In genomic region chr2:114039681-114040080, GRCh38 we compare ENCODE assay signal across 32 cellular contexts.
"Had no signal": no experiment of that assay in that cellular context is flagged by ENCODE, and none has a peak within 500 bp of the region (broad histone marks: within the 10 kb centered on the region; RNA-seq: fewer than 3 reads in every experiment).

No MANE protein-coding gene starts in this region.

- H3K36me3 Mint-ChIP-seq: activated CD4-positive, alpha-beta memory T cell treated with anti-CD3 and anti-CD28 coated beads for 36 hours; activated naive CD4-positive, alpha-beta T cell treated with anti-CD3 and anti-CD28 coated beads, Interleukin-2, amount 50 U/mL, for 72 hours had no signal

- H3K4me3 Mint-ChIP-seq: activated B cell treated with CpG ODN at 0.5 μM for 24 hours; activated CD4-positive, alpha-beta memory T cell treated with anti-CD3 and anti-CD28 coated beads for 36 hours; activated naive CD4-positive, alpha-beta T cell treated with anti-CD3 and anti-CD28 coated beads for 36 hours; activated T-cell treated with anti-CD3 and anti-CD28 coated beads, Interleukin-2, amount 50 U/mL, for 4 hours; activated T-helper 1 cell treated with anti-CD3 and anti-CD28 coated beads, Interleukin-12 subunit alpha, Interleukin-12 subunit beta, Interleukin-2, Interleukin-4 antibody, amounts not matched to agents 30 ng/mL and 10 ng/mL and 1 ng/mL, durations not matched to agents 14 hours and 24 hours and 36 hours; T-helper 1 cell treated with Interleukin-12 subunit alpha and Interleukin-12 subunit beta and Interleukin-4 antibody, amounts not matched to agents 30 μg/mL and 1 μg/mL, for 36 hours; T-helper 2 cell treated with Interferon-gamma antibody and Interleukin-4, amounts not matched to agents 5 μg/mL and 100 μg/mL, for 36 hours had no signal

- H3K9me3 Mint-ChIP-seq: activated B cell treated with CpG ODN at 0.5 μM for 24 hours; activated CD4-positive, alpha-beta memory T cell treated with anti-CD3 and anti-CD28 coated beads for 36 hours; activated naive CD4-positive, alpha-beta T cell treated with anti-CD3 and anti-CD28 coated beads for 36 hours; activated naive CD4-positive, alpha-beta T cell treated with anti-CD3 and anti-CD28 coated beads, Interleukin-2, amount 50 U/mL, for 72 hours; activated T-cell treated with anti-CD3 and anti-CD28 coated beads, Interleukin-2, amount 50 U/mL, for 4 hours; activated T-helper 1 cell treated with anti-CD3 and anti-CD28 coated beads, Interleukin-12 subunit alpha, Interleukin-12 subunit beta, Interleukin-2, Interleukin-4 antibody, amounts not matched to agents 30 ng/mL and 10 ng/mL and 1 ng/mL, durations not matched to agents 14 hours and 24 hours and 36 hours; T-helper 1 cell treated with Interleukin-12 subunit alpha and Interleukin-12 subunit beta and Interleukin-4 antibody, amounts not matched to agents 30 μg/mL and 1 μg/mL, for 36 hours; T-helper 2 cell treated with Interferon-gamma antibody and Interleukin-4, amounts not matched to agents 5 μg/mL and 100 μg/mL, for 36 hours had no signal

- H3K4me1 Mint-ChIP-seq: activated B cell treated with CpG ODN at 0.5 μM for 24 hours had no signal

- DNase-seq: activated B cell treated with CpG ODN at 0.5 μM for 24 hours; activated CD4-positive, alpha-beta memory T cell treated with anti-CD3 and anti-CD28 coated beads for 36 hours; activated CD4-positive, alpha-beta T cell treated with anti-CD3 and anti-CD28 coated beads for 4 hours; activated CD4-positive, alpha-beta T cell treated with anti-CD3 and anti-CD28 coated beads, Interleukin-2, amount 50 U/mL, for 1 hour; activated CD4-positive, CD25-positive, alpha-beta regulatory T cell treated with anti-CD3 and anti-CD28 coated beads, Interleukin-2, amount 50 U/mL, for 72 hours; activated CD8-positive, alpha-beta memory T cell treated with anti-CD3 and anti-CD28 coated beads, Interleukin-2, amount 50 U/mL, for 4 hours; activated gamma-delta T cell treated with Interleukin-2 at 50 U/mL for 16 hours; activated naive CD4-positive, alpha-beta T cell treated with anti-CD3 and anti-CD28 coated beads for 36 hours; activated T-cell treated with anti-CD3 and anti-CD28 coated beads for 4 hours; activated T-cell treated with anti-CD3 and anti-CD28 coated beads, Interleukin-2, amount 50 U/mL, for 4 hours; adrenal gland; body of pancreas; caudate nucleus; cerebellar nuclear complex; Karpas-422; KBM-7; NCI-H1105; NCI-H1417 treated with DMSO at 0.1 percent for 48 hours; NCI-H187 treated with DMSO at 0.1 percent for 48 hours; NCI-H2081; NCI-H345; NCI-H526 treated with DMSO at 0.1 percent for 48 hours; NCI-H774; PC-3; Peyer's patch; RPMI8226; SHP77 treated with DMSO at 0.1 percent for 48 hours; SK-N-SH had no signal

- ATAC-seq: activated naive CD4-positive, alpha-beta T cell treated with anti-CD3 and anti-CD28 coated beads, Interleukin-2, amount 50 U/mL, for 72 hours; activated T-cell treated with anti-CD3 and anti-CD28 coated beads, Interleukin-2, amount 50 U/mL, for 4 hours; body of pancreas; PC-3 had no signal

- H3K27ac Mint-ChIP-seq: activated B cell treated with CpG ODN at 0.5 μM for 24 hours; activated CD4-positive, alpha-beta memory T cell treated with anti-CD3 and anti-CD28 coated beads for 36 hours; activated naive CD4-positive, alpha-beta T cell treated with anti-CD3 and anti-CD28 coated beads for 36 hours; activated T-helper 1 cell treated with anti-CD3 and anti-CD28 coated beads, Interleukin-12 subunit alpha, Interleukin-12 subunit beta, Interleukin-2, Interleukin-4 antibody, amounts not matched to agents 30 ng/mL and 10 ng/mL and 1 ng/mL, durations not matched to agents 14 hours and 24 hours and 36 hours; T-helper 1 cell treated with Interleukin-12 subunit alpha and Interleukin-12 subunit beta and Interleukin-4 antibody, amounts not matched to agents 30 μg/mL and 1 μg/mL, for 36 hours; T-helper 2 cell treated with Interferon-gamma antibody and Interleukin-4, amounts not matched to agents 5 μg/mL and 100 μg/mL, for 36 hours had no signal
